In genomic region chr5:75053286-75054109, GRCh38 we compare ENCODE assay signal across 1 cellular context.
TF ChIP-seq lines count a peak whose summit lies in the region.

No MANE protein-coding gene starts in this region.

TF ChIP-seq in HEK293, 187 proteins besides CTCF, POLR2A, EP300 and RAD21 (continued from another document):
- TF ChIP-seq ZNF776 (tag by site-specific recombination; IDR thresholded peaks at IDR 0.05; ENCODE audit: borderline replicate concordance) (no peak), ZNF311 (tag by site-specific recombination; IDR thresholded peaks at IDR 0.05; ENCODE audit: borderline replicate concordance) (no peak), ZNF394 (tag by site-specific recombination; IDR thresholded peaks at IDR 0.05; ENCODE audit: borderline replicate concordance) (no peak), ZNF248 (tag by site-specific recombination; IDR thresholded peaks at IDR 0.05) (no peak), ZNF341 (tag by site-specific recombination; IDR thresholded peaks at IDR 0.05; ENCODE audit: low read depth) (no peak), ZSCAN5A (tag by site-specific recombination; IDR thresholded peaks at IDR 0.05) (0 out of 2 replicates have a peak, but pooled peaks have one; percentile 26), ZNF335 (tag by site-specific recombination; conservative IDR thresholded peaks at IDR 0.05) (peak; percentile 78), ELK4 (IDR thresholded peaks at IDR 0.05; ENCODE audit: borderline replicate concordance, low read depth, low read length) (no peak), SALL2 (tag by site-specific recombination; IDR thresholded peaks at IDR 0.05; ENCODE audit: borderline replicate concordance) (no peak), ZSCAN4 (tag by site-specific recombination; IDR thresholded peaks at IDR 0.05) (no peak), ZNF449 (tag by site-specific recombination; IDR thresholded peaks at IDR 0.05) (peak; percentile 17; the same call in 1 of the 2 replicates), YY1 (tag by site-specific recombination; IDR thresholded peaks at IDR 0.05) (no peak), GLIS2 (tag by site-specific recombination; IDR thresholded peaks at IDR 0.05) (peak; percentile 71), ZNF596 (tag by site-specific recombination; IDR thresholded peaks at IDR 0.05) (no peak), REST (tag by site-specific recombination; IDR thresholded peaks at IDR 0.05) (no peak), ZNF175 (tag by site-specific recombination; IDR thresholded peaks at IDR 0.05) (no peak), ZNF530 (tag by site-specific recombination; IDR thresholded peaks at IDR 0.05; ENCODE audit: low read depth) (no peak), GLI4 (tag by site-specific recombination; IDR thresholded peaks at IDR 0.05) (no peak), ZBTB6 (tag by site-specific recombination; IDR thresholded peaks at IDR 0.05) (no peak), ZNF626 (tag by site-specific recombination; IDR thresholded peaks at IDR 0.05) (no peak), ZNF621 (tag by site-specific recombination; IDR thresholded peaks at IDR 0.05) (no peak), ZNF792 (tag by site-specific recombination; IDR thresholded peaks at IDR 0.05) (no peak), SP2 (tag by site-specific recombination; IDR thresholded peaks at IDR 0.05) (no peak), YY2 (tag by site-specific recombination; IDR thresholded peaks at IDR 0.05) (no peak), ZSCAN16 (tag by site-specific recombination; IDR thresholded peaks at IDR 0.05) (no peak), ZSCAN30 (tag by site-specific recombination; IDR thresholded peaks at IDR 0.05) (no peak), ZNF549 (tag by site-specific recombination; IDR thresholded peaks at IDR 0.05) (no peak), ZNF114 (tag by site-specific recombination; IDR thresholded peaks at IDR 0.05) (no peak), PBX3 (CRISPR knock-in tag; IDR thresholded peaks at IDR 0.05) (no peak), ATF2 (tag by site-specific recombination; IDR thresholded peaks at IDR 0.05; ENCODE audit: low read depth) (no peak), ZSCAN18 (tag by site-specific recombination; IDR thresholded peaks at IDR 0.05) (no peak), ZNF791 (tag by site-specific recombination; IDR thresholded peaks at IDR 0.05) (no peak), ZNF24 (tag by site-specific recombination; IDR thresholded peaks at IDR 0.05) (no peak), ZNF280C (tag by site-specific recombination; IDR thresholded peaks at IDR 0.05) (no peak), ZNF623 (tag by site-specific recombination; IDR thresholded peaks at IDR 0.05) (no peak), ZBTB21 (tag by site-specific recombination; IDR thresholded peaks at IDR 0.05) (no peak), ZNF37A (tag by site-specific recombination; IDR thresholded peaks at IDR 0.05) (no peak)
